Comparison of ENCODE assay signal across 8 cellular contexts in the genomic region with DNA sequence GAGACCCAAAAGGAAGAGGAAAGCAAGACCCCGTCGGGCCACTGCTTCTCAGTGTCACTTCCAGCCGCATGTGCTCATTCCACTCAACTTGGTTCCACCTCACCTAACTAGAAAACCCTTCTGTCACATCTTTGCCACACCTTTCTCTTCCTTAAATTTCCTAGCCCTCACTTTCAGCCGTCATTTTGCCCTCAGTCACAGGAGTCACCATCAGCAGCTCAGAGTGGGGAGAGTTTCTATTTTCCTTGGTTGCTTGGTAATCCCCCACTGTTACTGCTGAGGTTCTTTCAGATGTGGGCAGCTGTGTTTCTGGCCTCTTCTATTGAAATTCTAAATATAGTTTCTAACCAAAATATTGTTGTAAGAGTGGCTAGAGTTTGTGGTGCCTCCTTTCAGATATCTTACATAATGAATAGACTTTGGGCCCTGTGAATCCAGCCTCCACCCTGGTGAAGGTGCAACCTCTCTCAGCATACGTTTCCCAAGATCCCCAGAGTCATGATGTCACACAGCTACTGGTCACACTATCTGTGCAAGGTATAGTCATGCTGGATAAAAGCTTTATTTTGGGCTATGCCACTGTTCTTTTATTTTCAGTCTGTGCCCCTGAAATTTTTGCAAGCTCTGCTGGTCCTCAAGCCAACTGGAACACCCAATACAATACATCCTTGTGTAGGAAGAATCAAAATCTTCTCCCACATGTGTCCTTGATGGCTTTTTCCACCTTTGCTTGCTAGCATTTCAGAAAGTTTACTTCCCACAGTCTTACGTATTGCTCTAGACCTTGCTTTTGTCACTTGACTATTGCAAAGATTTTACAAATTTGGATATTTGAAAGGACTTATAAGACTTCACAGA. TPM values are rescaled to one million over a fixed set of nuclear protein-coding genes. Genes with fewer than 3 reads are reported as not detected.
DNase-seq lines count a peak whose midpoint lies in the region; ATAC-seq lines count a peak whose summit lies in the region.

No MANE protein-coding gene starts in this region.

- ATAC-seq in GM18502 (IDR thresholded peaks at IDR 0.05; ENCODE audit: poor library complexity, unreplicated experiment) (peak; percentile 36), GM21515 (IDR thresholded peaks at IDR 0.05; ENCODE audit: unreplicated experiment) (peak; percentile 45), HG03520 (IDR thresholded peaks at IDR 0.05; ENCODE audit: unreplicated experiment) (peak; percentile 50)

- H3K9ac ChIP-seq in mucosa of rectum (ENCODE audit: low read depth in 1 of 2, low read length in 2 of 2), result no peak overlapping the region

- H3K4me3 ChIP-seq in mucosa of rectum (ENCODE audit: low read length in 2 of 2), result no peak overlapping the region

- peaks cover 0 to 2% of the 10 kb centered on the region in 2 donors for H3K4me1 ChIP-seq in mucosa of rectum (ENCODE audit: control insufficient read depth in 2 of 2, insufficient read depth in 2 of 2, low read length in 2 of 2)

- no peaks in the 10 kb centered on the region for H3K9me3 ChIP-seq in mucosa of rectum (ENCODE audit: control insufficient read depth in 2 of 2, low read length in 2 of 2)

- no peaks in the 10 kb centered on the region for H3K27me3 ChIP-seq in mucosa of rectum (ENCODE audit: control insufficient read depth in 2 of 2, insufficient read depth in 2 of 2, low read length in 2 of 2)

- H3K27ac ChIP-seq in mucosa of rectum (ENCODE audit: low read depth in 2 of 2, low read length in 2 of 2), result peak overlapping the region; percentile 62 to 64

- DNase-seq in UCSD-AML1 (lab: John Stamatoyannopoulos, UW; ENCODE audit: unreplicated experiment), result no peak
- DNase-seq in KG1 (lab: John Stamatoyannopoulos, UW), result no peak
- no peak for DNase-seq in NCI-H1092 (lab: John Stamatoyannopoulos, UW)
- no peak for DNase-seq in mesenteric fat pad (ENCODE audit: low spot score)

- peaks cover 2 to 4% of the 10 kb centered on the region in 2 donors for H3K36me3 ChIP-seq in mucosa of rectum (ENCODE audit: control insufficient read depth in 2 of 2, insufficient read depth in 2 of 2, low read length in 2 of 2)

RNA-seq across cellular contexts. Expression of a gene that starts 9.2 kb away (rescaled TPM):
- 2.6 TPM for total RNA-seq in mesenteric fat pad
